8 cellular contexts compared by ENCODE assay signal in the genomic region with DNA sequence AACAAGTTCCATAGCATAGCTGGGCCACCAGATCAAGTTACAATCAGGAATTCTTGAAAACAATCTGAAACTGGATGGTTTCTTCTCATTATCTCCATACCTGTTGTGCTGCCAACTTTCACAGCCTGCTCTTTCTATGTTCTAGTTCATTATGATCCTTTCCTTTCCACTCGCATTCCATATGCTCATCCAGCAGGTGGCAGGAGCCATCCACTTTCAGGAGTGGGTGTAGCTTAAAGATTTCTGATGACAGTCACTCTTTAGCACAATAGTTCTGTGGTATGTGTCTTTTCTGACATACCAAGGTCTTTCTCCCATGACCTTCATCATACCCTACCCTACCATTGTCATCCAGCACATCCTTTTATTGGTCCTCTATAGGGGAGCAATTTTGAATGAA. TPM values are rescaled to one million over a fixed set of nuclear protein-coding genes. Genes with fewer than 3 reads are reported as not detected.
DNase-seq lines count a peak whose midpoint lies in the region; ATAC-seq and TF ChIP-seq lines count a peak whose summit lies in the region.

No MANE protein-coding gene starts in this region.

- H4K20me1 ChIP-seq in neural cell (ENCODE audit: insufficient read depth), result no peaks in the 10 kb centered on the region

- H3K79me2 ChIP-seq in neural cell (replicated peaks; ENCODE audit: insufficient read depth, low read length), result no peaks in the 10 kb centered on the region

- H3K4me2 ChIP-seq in neural cell (ENCODE audit: low read length), result no peak overlapping the region

- H3K27me3 Mint-ChIP-seq in WTC11 (ENCODE audit: low read depth), result no peaks in the 10 kb centered on the region; the same call in 1 of the 2 replicates

- no peak overlapping the region for H3K4me3 Mint-ChIP-seq in WTC11

- peaks cover 3% of the 10 kb centered on the region; the same call in 1 of the 2 replicates for H3K36me3 Mint-ChIP-seq in WTC11

- no peaks in the 10 kb centered on the region for H3K9me2 ChIP-seq in neural cell (ENCODE audit: insufficient read depth, low read length)

- peaks cover 3% of the 10 kb centered on the region; the same call in 1 of the 2 replicates for H3K4me1 Mint-ChIP-seq in WTC11

- TF ChIP-seq RAD21 in neural cell (conservative IDR thresholded peaks at IDR 0.05), result peak; percentile 79

- H3F3A ChIP-seq in neural cell (ENCODE audit: insufficient read depth, low read length, poor library complexity, severe bottlenecking), result no peaks in the 10 kb centered on the region

- H3K27me3 ChIP-seq in neural cell (ENCODE audit: insufficient read depth, low read depth, low read length), result no peaks in the 10 kb centered on the region

- peaks cover 6% of the 10 kb centered on the region; the same call in 1 of the 2 replicates for H3K9me3 Mint-ChIP-seq in WTC11

- no peak overlapping the region for H3K27ac Mint-ChIP-seq in WTC11

- TF ChIP-seq CTCF in WTC11 (IDR thresholded peaks at IDR 0.05), result no peak
- TF ChIP-seq CTCF in epithelial cell of esophagus (IDR thresholded peaks at IDR 0.05; ENCODE audit: insufficient read depth, low read depth, low read length, missing control alignments), result peak; percentile 74
- TF ChIP-seq CTCF in neural cell (IDR thresholded peaks at IDR 0.05; ENCODE audit: poor library complexity, severe bottlenecking), result peak; percentile 70

- H3K4me3 ChIP-seq in epithelial cell of esophagus (ENCODE audit: low read length) (no peak overlapping the region), neural cell (ENCODE audit: low read length) (no peak overlapping the region)

- CTCF ChIA-PET in WTC11 (lab: Charles Lee), result interaction anchor here (0.5 to 1.2 kb wide), 3 partner anchors 354 to 684 kb away, joined by 3 to 5 read pairs (median 5); a partner anchor contains a TSS

- ATAC-seq in WTC11 (no peak), GM21515 (IDR thresholded peaks at IDR 0.05; ENCODE audit: unreplicated experiment) (no peak), HG03457 (IDR thresholded peaks at IDR 0.05; ENCODE audit: unreplicated experiment) (no peak), GM21367 (IDR thresholded peaks at IDR 0.05; ENCODE audit: unreplicated experiment) (no peak)

- TF ChIP-seq EP300 in neural cell (conservative IDR thresholded peaks at IDR 0.05; ENCODE audit: poor library complexity, severe bottlenecking), result no peak

- DNase-seq in D341Med (ENCODE audit: low spot score), result peak; percentile 31
- peak; percentile 3 for DNase-seq in HT1080 (ENCODE audit: low read depth)
- peak; percentile 24 for DNase-seq in WTC11 (ENCODE audit: low spot score)
- peak; percentile 49 for DNase-seq in epithelial cell of esophagus (ENCODE audit: low read depth)

- H3K9me3 ChIP-seq in neural cell (ENCODE audit: low read length), result no peaks in the 10 kb centered on the region

- H3K36me3 ChIP-seq in neural cell (ENCODE audit: insufficient read depth, low read length), result no peaks in the 10 kb centered on the region

- POLR2A ChIA-PET in WTC11 (lab: Charles Lee), result no interaction called here

- no peak overlapping the region for H3K27ac ChIP-seq in neural cell (ENCODE audit: low read length)

- no peak overlapping the region for H3K9ac ChIP-seq in neural cell (ENCODE audit: low read length)

- no peak overlapping the region for H2AFZ ChIP-seq in neural cell (ENCODE audit: low read depth, low read length)

TF ChIP-seq in WTC11, 78 proteins besides CTCF, POLR2A, EP300 and RAD21 (continues in another document):
- no peak for TF ChIP-seq ETV6 (CRISPR knock-in tag; IDR thresholded peaks at IDR 0.05)
- TF ChIP-seq, protein P1, sequence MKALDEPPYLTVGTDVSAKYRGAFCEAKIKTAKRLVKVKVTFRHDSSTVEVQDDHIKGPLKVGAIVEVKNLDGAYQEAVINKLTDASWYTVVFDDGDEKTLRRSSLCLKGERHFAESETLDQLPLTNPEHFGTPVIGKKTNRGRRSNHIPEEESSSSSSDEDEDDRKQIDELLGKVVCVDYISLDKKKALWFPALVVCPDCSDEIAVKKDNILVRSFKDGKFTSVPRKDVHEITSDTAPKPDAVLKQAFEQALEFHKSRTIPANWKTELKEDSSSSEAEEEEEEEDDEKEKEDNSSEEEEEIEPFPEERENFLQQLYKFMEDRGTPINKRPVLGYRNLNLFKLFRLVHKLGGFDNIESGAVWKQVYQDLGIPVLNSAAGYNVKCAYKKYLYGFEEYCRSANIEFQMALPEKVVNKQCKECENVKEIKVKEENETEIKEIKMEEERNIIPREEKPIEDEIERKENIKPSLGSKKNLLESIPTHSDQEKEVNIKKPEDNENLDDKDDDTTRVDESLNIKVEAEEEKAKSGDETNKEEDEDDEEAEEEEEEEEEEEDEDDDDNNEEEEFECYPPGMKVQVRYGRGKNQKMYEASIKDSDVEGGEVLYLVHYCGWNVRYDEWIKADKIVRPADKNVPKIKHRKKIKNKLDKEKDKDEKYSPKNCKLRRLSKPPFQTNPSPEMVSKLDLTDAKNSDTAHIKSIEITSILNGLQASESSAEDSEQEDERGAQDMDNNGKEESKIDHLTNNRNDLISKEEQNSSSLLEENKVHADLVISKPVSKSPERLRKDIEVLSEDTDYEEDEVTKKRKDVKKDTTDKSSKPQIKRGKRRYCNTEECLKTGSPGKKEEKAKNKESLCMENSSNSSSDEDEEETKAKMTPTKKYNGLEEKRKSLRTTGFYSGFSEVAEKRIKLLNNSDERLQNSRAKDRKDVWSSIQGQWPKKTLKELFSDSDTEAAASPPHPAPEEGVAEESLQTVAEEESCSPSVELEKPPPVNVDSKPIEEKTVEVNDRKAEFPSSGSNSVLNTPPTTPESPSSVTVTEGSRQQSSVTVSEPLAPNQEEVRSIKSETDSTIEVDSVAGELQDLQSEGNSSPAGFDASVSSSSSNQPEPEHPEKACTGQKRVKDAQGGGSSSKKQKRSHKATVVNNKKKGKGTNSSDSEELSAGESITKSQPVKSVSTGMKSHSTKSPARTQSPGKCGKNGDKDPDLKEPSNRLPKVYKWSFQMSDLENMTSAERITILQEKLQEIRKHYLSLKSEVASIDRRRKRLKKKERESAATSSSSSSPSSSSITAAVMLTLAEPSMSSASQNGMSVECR (CRISPR knock-in tag; IDR thresholded peaks at IDR 0.05; ENCODE audit: borderline replicate concordance), result no peak
- TF ChIP-seq NR2C2 (CRISPR knock-in tag; IDR thresholded peaks at IDR 0.05), result no peak

TF ChIP-seq in neural cell, 6 proteins besides CTCF, POLR2A, EP300 and RAD21:
- TF ChIP-seq SMC3 (conservative IDR thresholded peaks at IDR 0.05; ENCODE audit: poor library complexity) (peak; percentile 80), MXI1 (conservative IDR thresholded peaks at IDR 0.05; ENCODE audit: poor library complexity, severe bottlenecking) (no peak), TAF1 (IDR thresholded peaks at IDR 0.05; ENCODE audit: low read depth) (no peak)
- TF ChIP-seq, protein P2, sequence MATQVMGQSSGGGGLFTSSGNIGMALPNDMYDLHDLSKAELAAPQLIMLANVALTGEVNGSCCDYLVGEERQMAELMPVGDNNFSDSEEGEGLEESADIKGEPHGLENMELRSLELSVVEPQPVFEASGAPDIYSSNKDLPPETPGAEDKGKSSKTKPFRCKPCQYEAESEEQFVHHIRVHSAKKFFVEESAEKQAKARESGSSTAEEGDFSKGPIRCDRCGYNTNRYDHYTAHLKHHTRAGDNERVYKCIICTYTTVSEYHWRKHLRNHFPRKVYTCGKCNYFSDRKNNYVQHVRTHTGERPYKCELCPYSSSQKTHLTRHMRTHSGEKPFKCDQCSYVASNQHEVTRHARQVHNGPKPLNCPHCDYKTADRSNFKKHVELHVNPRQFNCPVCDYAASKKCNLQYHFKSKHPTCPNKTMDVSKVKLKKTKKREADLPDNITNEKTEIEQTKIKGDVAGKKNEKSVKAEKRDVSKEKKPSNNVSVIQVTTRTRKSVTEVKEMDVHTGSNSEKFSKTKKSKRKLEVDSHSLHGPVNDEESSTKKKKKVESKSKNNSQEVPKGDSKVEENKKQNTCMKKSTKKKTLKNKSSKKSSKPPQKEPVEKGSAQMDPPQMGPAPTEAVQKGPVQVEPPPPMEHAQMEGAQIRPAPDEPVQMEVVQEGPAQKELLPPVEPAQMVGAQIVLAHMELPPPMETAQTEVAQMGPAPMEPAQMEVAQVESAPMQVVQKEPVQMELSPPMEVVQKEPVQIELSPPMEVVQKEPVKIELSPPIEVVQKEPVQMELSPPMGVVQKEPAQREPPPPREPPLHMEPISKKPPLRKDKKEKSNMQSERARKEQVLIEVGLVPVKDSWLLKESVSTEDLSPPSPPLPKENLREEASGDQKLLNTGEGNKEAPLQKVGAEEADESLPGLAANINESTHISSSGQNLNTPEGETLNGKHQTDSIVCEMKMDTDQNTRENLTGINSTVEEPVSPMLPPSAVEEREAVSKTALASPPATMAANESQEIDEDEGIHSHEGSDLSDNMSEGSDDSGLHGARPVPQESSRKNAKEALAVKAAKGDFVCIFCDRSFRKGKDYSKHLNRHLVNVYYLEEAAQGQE (IDR thresholded peaks at IDR 0.05; ENCODE audit: borderline replicate concordance), result no peak
TF ChIP-seq in neural cell: peak in this region for 1.

RNA-seq across cellular contexts. Expression of a gene that starts 46.4 kb away (rescaled TPM):
- not detected in 2 replicates for total RNA-seq in HT1080 (2014; rRNA removed; shearing (Covaris generic))
- 0.27 and 1.3 TPM in 2 replicates for polyA plus RNA-seq in HT1080 (2015; cell fraction: cytosol; rRNA removed)
- 0.75 TPM in 1 of 2 replicates, not detected in the other for polyA plus RNA-seq in HT1080 (2015; cell fraction: nucleus; rRNA removed)
- total RNA-seq in WTC11 (2021), result not detected in 3 replicates
- not detected in 2 replicates for polyA plus RNA-seq in neural cell
- polyA minus RNA-seq in neural cell, result not detected in 2 replicates
